11 cellular contexts compared by ENCODE assay signal in genomic region chr4:7829687-7830580, GRCh38.
DNase-seq lines count a peak whose midpoint lies in the region; ATAC-seq and TF ChIP-seq lines count a peak whose summit lies in the region.
"Had no signal": no experiment of that assay in that cellular context is flagged by ENCODE, and none has a peak within 500 bp of the region (broad histone marks: within the 10 kb centered on the region; RNA-seq: fewer than 3 reads in every experiment).

No MANE protein-coding gene starts in this region.

- peaks cover 43% of the 10 kb centered on the region for H3K36me3 Mint-ChIP-seq in activated CD4-positive, alpha-beta T cell treated with anti-CD3 and anti-CD28 coated beads for 36 hours (ENCODE audit: low read depth)

- POLR2A ChIA-PET in activated CD4-positive, alpha-beta T cell treated with anti-CD3 and anti-CD28 coated beads for 36 hours (lab: Charles Lee) = no interaction called here

- ATAC-seq in activated CD4-positive, alpha-beta T cell treated with anti-CD3 and anti-CD28 coated beads for 36 hours = no peak
- peak; percentile 42 to 53 for ATAC-seq in gastrocnemius medialis
- no peak for ATAC-seq in HG02678 (IDR thresholded peaks at IDR 0.05; ENCODE audit: unreplicated experiment)
- no peak for ATAC-seq in GM21390 (IDR thresholded peaks at IDR 0.05; ENCODE audit: unreplicated experiment)

- peak overlapping the region; percentile 7 for H3K27ac Mint-ChIP-seq in activated CD4-positive, alpha-beta T cell treated with anti-CD3 and anti-CD28 coated beads for 36 hours

- DNase-seq in activated CD4-positive, alpha-beta T cell treated with anti-CD3 and anti-CD28 coated beads for 36 hours = no peak
- DNase-seq in activated CD4-positive, alpha-beta T cell treated with anti-CD3 and anti-CD28 coated beads, Interleukin-2, amount 50 U/mL, for 48 hours = no peak
- DNase-seq in SJSA1 (ENCODE audit: low read depth in 1 of 2, low spot score in 2 of 2) = no peak
- DNase-seq in esophagus muscularis mucosa (ENCODE audit: extremely low spot score) = no peak
- peak in 1 of 2 donors; percentile 49 for DNase-seq in gastrocnemius medialis
- DNase-seq in NCI-H748 (lab: John Stamatoyannopoulos, UW; ENCODE audit: unreplicated experiment) = no peak
- DNase-seq: ACHN, NCI-H1694, T-helper 9 cell had no signal

- WGBS in esophagus muscularis mucosa = 52% methylated on average over 10 of the region's 10 CpGs

- TF ChIP-seq CTCF in esophagus muscularis mucosa (IDR thresholded peaks at IDR 0.05) = no peak
- no peak for TF ChIP-seq CTCF in gastrocnemius medialis (IDR thresholded peaks at IDR 0.05 in 4 of 5, conservative IDR thresholded peaks at IDR 0.05 in 1 of 5)

- peaks cover 56% of the 10 kb centered on the region for H3K4me1 Mint-ChIP-seq in activated CD4-positive, alpha-beta T cell treated with anti-CD3 and anti-CD28 coated beads for 36 hours

- in situ Hi-C loops in gastrocnemius medialis (cut with MboI; ENCODE audit: low sequenced_read_pairs in 4 of 4) = no loop called here

- H3K4me1 ChIP-seq in SJSA1 (replicated peaks) (peaks cover 23% of the 10 kb centered on the region), esophagus muscularis mucosa (peaks cover 25 to 48% (median 44%) of the 10 kb centered on the region in 4 donors), gastrocnemius medialis (peaks cover 38 to 52% of the 10 kb centered on the region in 2 donors)

- H3K9me3 Mint-ChIP-seq in activated CD4-positive, alpha-beta T cell treated with anti-CD3 and anti-CD28 coated beads for 36 hours (ENCODE audit: low read depth) = no peaks in the 10 kb centered on the region

- CTCF ChIA-PET in activated CD4-positive, alpha-beta T cell treated with anti-CD3 and anti-CD28 coated beads for 36 hours (lab: Charles Lee) = interaction anchor here (0.6 kb wide), 1 partner anchor 157 kb away, joined by 3 read pairs; no protein-coding TSS in a partner anchor

- H3K36me3 ChIP-seq in SJSA1 (peaks cover 60% of the 10 kb centered on the region), esophagus muscularis mucosa (peaks cover 0 to 25% (median 8%) of the 10 kb centered on the region in 4 donors), gastrocnemius medialis (no peaks in the 10 kb centered on the region)

- H3K27me3 ChIP-seq in SJSA1 (replicated peaks) (no peaks in the 10 kb centered on the region), esophagus muscularis mucosa (no peaks in the 10 kb centered on the region), gastrocnemius medialis (no peaks in the 10 kb centered on the region)

- H3K4me3 ChIP-seq in SJSA1 = no peak overlapping the region
- no peak overlapping the region for H3K4me3 ChIP-seq in esophagus muscularis mucosa
- no peak overlapping the region for H3K4me3 ChIP-seq in gastrocnemius medialis

- no peaks in the 10 kb centered on the region; the same call in 1 of the 2 replicates for H3K9me3 ChIP-seq in SJSA1 (replicated peaks)
- no peaks in the 10 kb centered on the region for H3K9me3 ChIP-seq in esophagus muscularis mucosa
- H3K9me3 ChIP-seq in gastrocnemius medialis = no peaks in the 10 kb centered on the region

- TF ChIP-seq EP300 in esophagus muscularis mucosa (IDR thresholded peaks at IDR 0.05) = no peak

- TF ChIP-seq POLR2A in esophagus muscularis mucosa (IDR thresholded peaks at IDR 0.05; ENCODE audit: low read depth) = no peak
- TF ChIP-seq POLR2A in gastrocnemius medialis (IDR thresholded peaks at IDR 0.05) = peak in 1 of 2 donors; percentile 14

- H3K4me3 Mint-ChIP-seq in activated CD4-positive, alpha-beta T cell treated with anti-CD3 and anti-CD28 coated beads for 36 hours = no peak overlapping the region

- intact Hi-C loops in activated CD4-positive, alpha-beta T cell treated with anti-CD3 and anti-CD28 coated beads for 36 hours (cut with DNase I, micrococcal nuclease) = no loop called here
- intact Hi-C loops in esophagus muscularis mucosa (cut with DNase I) = no loop called here
- intact Hi-C loops in gastrocnemius medialis (cut with DNase I; ENCODE audit: low total_unique reads) = loop anchor here (2.0 to 10.0 kb wide), 4 partner anchors 23 to 595 kb away; partner anchors contain the start of genes AFAP1 and SH3TC1

- no peaks in the 10 kb centered on the region for H3K27me3 Mint-ChIP-seq in activated CD4-positive, alpha-beta T cell treated with anti-CD3 and anti-CD28 coated beads for 36 hours

- peak overlapping the region; percentile 89; the same call in 1 of the 2 replicates for H3K27ac ChIP-seq in SJSA1
- H3K27ac ChIP-seq in esophagus muscularis mucosa (replicated peaks in 1 of 4) = peak overlapping the region; percentile 74 to 81 (median 80)
- peak overlapping the region; percentile 82 to 92 (median 85) for H3K27ac ChIP-seq in gastrocnemius medialis

Comparison
In these comparisons a context has a peak if more than half of its experiments do, and no peak if none do; other contexts are left out.
1. ATAC-seq: peak in gastrocnemius medialis (2 of 2); none in activated CD4-positive, alpha-beta T cell treated with anti-CD3 and anti-CD28 coated beads for 36 hours (single experiment), HG02678 (single experiment) and GM21390 (single experiment).
2. Peak in every context shown above with its lines, with median percentiles within 50 percentile points of each other: H3K27ac ChIP-seq.